Comparison of ENCODE assay signal across 1 cellular context in genomic region chr2:96315400-96316071, GRCh38.
TF ChIP-seq lines count a peak whose summit lies in the region.

No MANE protein-coding gene starts in this region.

TF ChIP-seq in GM12878, 131 proteins besides CTCF, POLR2A, EP300 and RAD21:
- TF ChIP-seq PRDM15 (CRISPR knock-in tag; IDR thresholded peaks at IDR 0.05) (no peak), RUNX3 (IDR thresholded peaks at IDR 0.05; ENCODE audit: low read length) (peak; percentile 49; the same call in 1 of the 2 replicates), TCF3 (IDR thresholded peaks at IDR 0.05; ENCODE audit: borderline replicate concordance, insufficient read depth, low read depth, low read length) (0 out of 2 replicates have a peak, but pooled peaks have one; percentile 42), SIN3A (IDR thresholded peaks at IDR 0.05; ENCODE audit: low read depth, low read length) (no peak), TCF12 (IDR thresholded peaks at IDR 0.05; ENCODE audit: low read depth, low read length) (peak; percentile 65; the same call in 1 of the 2 replicates), PAX5 (IDR thresholded peaks at IDR 0.05; ENCODE audit: borderline replicate concordance, low read depth, low read length) (peak; percentile 90; the same call in 1 of the 2 replicates), IKZF1 (conservative IDR thresholded peaks at IDR 0.05) (peak; percentile 58), ETV6 (conservative IDR thresholded peaks at IDR 0.05 in 1 of 2, IDR thresholded peaks at IDR 0.05 in 1 of 2; ENCODE audit: borderline replicate concordance in 1 of 2, low read depth in 1 of 2) (no peak), EED (IDR thresholded peaks at IDR 0.05; ENCODE audit: low read depth) (peak; percentile 36; the same call in 1 of the 2 replicates), MAX (IDR thresholded peaks at IDR 0.05; ENCODE audit: low read depth, low read length) (no peak)
